Comparison of ENCODE assay signal across 1 cellular context in the genomic region with DNA sequence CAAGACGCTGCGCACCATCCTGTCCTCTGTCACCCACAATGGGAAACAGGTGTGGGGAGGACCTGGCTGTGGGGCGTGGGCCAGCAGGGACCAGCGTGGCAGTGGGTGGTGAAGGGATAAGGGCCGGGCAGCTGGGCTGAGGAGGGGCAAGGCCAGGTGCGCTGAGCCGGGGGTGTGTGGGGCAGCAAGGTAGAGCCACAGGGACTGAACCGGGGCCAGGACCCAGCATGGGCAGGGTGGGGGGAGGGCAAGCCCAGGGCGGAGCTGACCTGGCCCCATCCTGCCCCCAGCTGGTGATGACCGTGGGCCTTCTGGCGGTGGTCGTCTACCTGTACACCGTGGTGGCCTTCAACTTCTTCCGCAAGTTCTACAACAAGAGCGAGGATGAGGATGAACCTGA.
TF ChIP-seq lines count a peak whose summit lies in the region.

No MANE protein-coding gene starts in this region.

TF ChIP-seq in SK-N-SH treated with all-trans-retinoic acid at 6 μM for 48 hours, 23 proteins besides CTCF, POLR2A, EP300 and RAD21 (continued from another document):
- TF ChIP-seq TOX (CRISPR knock-in tag; IDR thresholded peaks at IDR 0.05; ENCODE audit: borderline replicate concordance) (no peak), ZNF565 (CRISPR knock-in tag; conservative IDR thresholded peaks at IDR 0.05; ENCODE audit: low read depth) (no peak), RARB (CRISPR knock-in tag; IDR thresholded peaks at IDR 0.05) (no peak), ZFP3 (CRISPR knock-in tag; IDR thresholded peaks at IDR 0.05) (no peak), ZFP30 (CRISPR knock-in tag; IDR thresholded peaks at IDR 0.05) (no peak), BACH2 (CRISPR knock-in tag; IDR thresholded peaks at IDR 0.05; ENCODE audit: borderline replicate concordance) (no peak), ZNF8 (CRISPR knock-in tag; IDR thresholded peaks at IDR 0.05) (no peak), GLIS3 (CRISPR knock-in tag; IDR thresholded peaks at IDR 0.05) (no peak)
- TF ChIP-seq, protein P1, sequence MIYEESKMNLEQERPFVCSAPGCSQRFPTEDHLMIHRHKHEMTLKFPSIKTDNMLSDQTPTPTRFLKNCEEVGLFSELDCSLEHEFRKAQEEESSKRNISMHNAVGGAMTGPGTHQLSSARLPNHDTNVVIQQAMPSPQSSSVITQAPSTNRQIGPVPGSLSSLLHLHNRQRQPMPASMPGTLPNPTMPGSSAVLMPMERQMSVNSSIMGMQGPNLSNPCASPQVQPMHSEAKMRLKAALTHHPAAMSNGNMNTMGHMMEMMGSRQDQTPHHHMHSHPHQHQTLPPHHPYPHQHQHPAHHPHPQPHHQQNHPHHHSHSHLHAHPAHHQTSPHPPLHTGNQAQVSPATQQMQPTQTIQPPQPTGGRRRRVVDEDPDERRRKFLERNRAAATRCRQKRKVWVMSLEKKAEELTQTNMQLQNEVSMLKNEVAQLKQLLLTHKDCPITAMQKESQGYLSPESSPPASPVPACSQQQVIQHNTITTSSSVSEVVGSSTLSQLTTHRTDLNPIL (CRISPR knock-in tag; IDR thresholded peaks at IDR 0.05; ENCODE audit: low read depth): no peak
